In the genomic region with DNA sequence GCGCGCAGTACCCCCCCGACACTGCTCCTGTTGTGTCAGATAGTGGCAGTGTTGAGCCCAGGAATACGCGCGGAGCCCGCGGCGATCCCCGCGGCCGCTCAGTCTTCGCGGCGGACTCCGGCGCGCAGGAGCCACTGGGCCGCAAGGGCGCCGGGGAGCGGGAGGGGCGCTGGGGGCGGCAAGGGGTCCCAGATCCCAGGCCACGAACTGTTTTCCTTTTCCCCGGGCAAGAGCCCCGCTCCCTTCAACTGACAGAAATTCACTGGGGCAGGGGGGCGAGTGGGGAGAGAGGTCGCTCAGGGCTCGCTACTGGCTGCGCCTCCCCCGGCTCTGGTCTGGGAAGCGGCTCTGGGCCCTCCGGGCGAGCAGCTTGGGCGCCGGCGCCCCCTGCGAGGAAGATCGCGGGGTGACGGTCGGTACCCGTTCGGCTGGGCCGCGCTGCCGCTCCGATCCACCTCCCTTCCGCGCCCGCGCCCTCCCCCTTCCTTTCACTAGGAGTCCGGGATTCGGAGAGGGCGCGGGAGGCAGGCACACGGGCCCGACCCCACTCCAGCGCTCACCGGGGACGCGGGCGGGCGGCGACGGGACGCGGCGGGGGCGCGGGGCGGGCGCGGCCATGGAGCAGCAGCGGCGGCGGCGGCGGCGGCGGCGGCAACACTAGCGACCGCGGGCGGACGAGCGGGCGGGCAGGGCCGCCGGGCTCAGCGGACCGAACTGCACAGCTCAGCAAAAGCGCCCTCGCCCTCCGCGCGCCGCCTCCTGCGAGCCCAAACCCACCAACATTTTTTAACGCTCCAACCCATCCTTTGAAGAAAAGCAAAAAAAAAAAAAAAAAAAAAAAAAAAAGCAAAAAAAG, we compare ENCODE assay signal across 1 cellular context.
TF ChIP-seq lines count a peak whose summit lies in the region.

No MANE protein-coding gene starts in this region.

TF ChIP-seq in GM12878, 131 proteins besides CTCF, POLR2A, EP300 and RAD21 (continued from another document and continues in another):
- TF ChIP-seq, protein P1, sequence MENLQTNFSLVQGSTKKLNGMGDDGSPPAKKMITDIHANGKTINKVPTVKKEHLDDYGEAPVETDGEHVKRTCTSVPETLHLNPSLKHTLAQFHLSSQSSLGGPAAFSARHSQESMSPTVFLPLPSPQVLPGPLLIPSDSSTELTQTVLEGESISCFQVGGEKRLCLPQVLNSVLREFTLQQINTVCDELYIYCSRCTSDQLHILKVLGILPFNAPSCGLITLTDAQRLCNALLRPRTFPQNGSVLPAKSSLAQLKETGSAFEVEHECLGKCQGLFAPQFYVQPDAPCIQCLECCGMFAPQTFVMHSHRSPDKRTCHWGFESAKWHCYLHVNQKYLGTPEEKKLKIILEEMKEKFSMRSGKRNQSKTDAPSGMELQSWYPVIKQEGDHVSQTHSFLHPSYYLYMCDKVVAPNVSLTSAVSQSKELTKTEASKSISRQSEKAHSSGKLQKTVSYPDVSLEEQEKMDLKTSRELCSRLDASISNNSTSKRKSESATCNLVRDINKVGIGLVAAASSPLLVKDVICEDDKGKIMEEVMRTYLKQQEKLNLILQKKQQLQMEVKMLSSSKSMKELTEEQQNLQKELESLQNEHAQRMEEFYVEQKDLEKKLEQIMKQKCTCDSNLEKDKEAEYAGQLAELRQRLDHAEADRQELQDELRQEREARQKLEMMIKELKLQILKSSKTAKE (IDR thresholded peaks at IDR 0.05; ENCODE audit: low read depth, poor library complexity, severe bottlenecking), result no peak
- no peak for TF ChIP-seq NR2C2 (IDR thresholded peaks at IDR 0.05; ENCODE audit: borderline replicate concordance, control insufficient read depth, insufficient read length, low read depth)
- no peak for TF ChIP-seq TBL1XR1 (IDR thresholded peaks at IDR 0.05; ENCODE audit: low read depth, low read length)
- no peak for TF ChIP-seq SIX5 (IDR thresholded peaks at IDR 0.05; ENCODE audit: low read depth, low read length, severe bottlenecking)
- TF ChIP-seq MYB (IDR thresholded peaks at IDR 0.05; ENCODE audit: borderline replicate concordance, low read depth, low read length), result no peak
- TF ChIP-seq, protein P2, sequence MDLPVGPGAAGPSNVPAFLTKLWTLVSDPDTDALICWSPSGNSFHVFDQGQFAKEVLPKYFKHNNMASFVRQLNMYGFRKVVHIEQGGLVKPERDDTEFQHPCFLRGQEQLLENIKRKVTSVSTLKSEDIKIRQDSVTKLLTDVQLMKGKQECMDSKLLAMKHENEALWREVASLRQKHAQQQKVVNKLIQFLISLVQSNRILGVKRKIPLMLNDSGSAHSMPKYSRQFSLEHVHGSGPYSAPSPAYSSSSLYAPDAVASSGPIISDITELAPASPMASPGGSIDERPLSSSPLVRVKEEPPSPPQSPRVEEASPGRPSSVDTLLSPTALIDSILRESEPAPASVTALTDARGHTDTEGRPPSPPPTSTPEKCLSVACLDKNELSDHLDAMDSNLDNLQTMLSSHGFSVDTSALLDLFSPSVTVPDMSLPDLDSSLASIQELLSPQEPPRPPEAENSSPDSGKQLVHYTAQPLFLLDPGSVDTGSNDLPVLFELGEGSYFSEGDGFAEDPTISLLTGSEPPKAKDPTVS (IDR thresholded peaks at IDR 0.05; ENCODE audit: low read depth, low read length), result no peak
- TF ChIP-seq, protein P3, sequence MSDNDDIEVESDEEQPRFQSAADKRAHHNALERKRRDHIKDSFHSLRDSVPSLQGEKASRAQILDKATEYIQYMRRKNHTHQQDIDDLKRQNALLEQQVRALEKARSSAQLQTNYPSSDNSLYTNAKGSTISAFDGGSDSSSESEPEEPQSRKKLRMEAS (IDR thresholded peaks at IDR 0.05; ENCODE audit: low read depth, low read length), result peak; percentile 26; the same call in 1 of the 2 replicates
- peak; percentile 44; the same call in 1 of the 3 replicates for TF ChIP-seq POU2F2 (IDR thresholded peaks at IDR 0.05; ENCODE audit: borderline replicate concordance, low read depth, low read length)
- TF ChIP-seq EED (IDR thresholded peaks at IDR 0.05; ENCODE audit: low read depth), result peak; percentile 31; the same call in 1 of the 2 replicates
- peak; percentile 70 for TF ChIP-seq CREM (IDR thresholded peaks at IDR 0.05; ENCODE audit: low read depth)
- TF ChIP-seq ASH2L (IDR thresholded peaks at IDR 0.05; ENCODE audit: borderline replicate concordance, low read depth), result no peak
- TF ChIP-seq PAX8 (IDR thresholded peaks at IDR 0.05), result no peak
- TF ChIP-seq, protein P4, sequence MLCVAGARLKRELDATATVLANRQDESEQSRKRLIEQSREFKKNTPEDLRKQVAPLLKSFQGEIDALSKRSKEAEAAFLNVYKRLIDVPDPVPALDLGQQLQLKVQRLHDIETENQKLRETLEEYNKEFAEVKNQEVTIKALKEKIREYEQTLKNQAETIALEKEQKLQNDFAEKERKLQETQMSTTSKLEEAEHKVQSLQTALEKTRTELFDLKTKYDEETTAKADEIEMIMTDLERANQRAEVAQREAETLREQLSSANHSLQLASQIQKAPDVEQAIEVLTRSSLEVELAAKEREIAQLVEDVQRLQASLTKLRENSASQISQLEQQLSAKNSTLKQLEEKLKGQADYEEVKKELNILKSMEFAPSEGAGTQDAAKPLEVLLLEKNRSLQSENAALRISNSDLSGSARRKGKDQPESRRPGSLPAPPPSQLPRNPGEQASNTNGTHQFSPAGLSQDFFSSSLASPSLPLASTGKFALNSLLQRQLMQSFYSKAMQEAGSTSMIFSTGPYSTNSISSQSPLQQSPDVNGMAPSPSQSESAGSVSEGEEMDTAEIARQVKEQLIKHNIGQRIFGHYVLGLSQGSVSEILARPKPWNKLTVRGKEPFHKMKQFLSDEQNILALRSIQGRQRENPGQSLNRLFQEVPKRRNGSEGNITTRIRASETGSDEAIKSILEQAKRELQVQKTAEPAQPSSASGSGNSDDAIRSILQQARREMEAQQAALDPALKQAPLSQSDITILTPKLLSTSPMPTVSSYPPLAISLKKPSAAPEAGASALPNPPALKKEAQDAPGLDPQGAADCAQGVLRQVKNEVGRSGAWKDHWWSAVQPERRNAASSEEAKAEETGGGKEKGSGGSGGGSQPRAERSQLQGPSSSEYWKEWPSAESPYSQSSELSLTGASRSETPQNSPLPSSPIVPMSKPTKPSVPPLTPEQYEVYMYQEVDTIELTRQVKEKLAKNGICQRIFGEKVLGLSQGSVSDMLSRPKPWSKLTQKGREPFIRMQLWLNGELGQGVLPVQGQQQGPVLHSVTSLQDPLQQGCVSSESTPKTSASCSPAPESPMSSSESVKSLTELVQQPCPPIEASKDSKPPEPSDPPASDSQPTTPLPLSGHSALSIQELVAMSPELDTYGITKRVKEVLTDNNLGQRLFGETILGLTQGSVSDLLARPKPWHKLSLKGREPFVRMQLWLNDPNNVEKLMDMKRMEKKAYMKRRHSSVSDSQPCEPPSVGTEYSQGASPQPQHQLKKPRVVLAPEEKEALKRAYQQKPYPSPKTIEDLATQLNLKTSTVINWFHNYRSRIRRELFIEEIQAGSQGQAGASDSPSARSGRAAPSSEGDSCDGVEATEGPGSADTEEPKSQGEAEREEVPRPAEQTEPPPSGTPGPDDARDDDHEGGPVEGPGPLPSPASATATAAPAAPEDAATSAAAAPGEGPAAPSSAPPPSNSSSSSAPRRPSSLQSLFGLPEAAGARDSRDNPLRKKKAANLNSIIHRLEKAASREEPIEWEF (IDR thresholded peaks at IDR 0.05; ENCODE audit: insufficient replicate concordance, low read depth, low read length), result no peak
- TF ChIP-seq SP1 (IDR thresholded peaks at IDR 0.05; ENCODE audit: low read depth, low read length), result no peak
- TF ChIP-seq CHD2 (IDR thresholded peaks at IDR 0.05; ENCODE audit: borderline replicate concordance, low read depth, low read length), result peak; percentile 45; the same call in 1 of the 2 replicates
- 0 out of 2 replicates have a peak, but pooled peaks have one; percentile 55 for TF ChIP-seq CHD1 (IDR thresholded peaks at IDR 0.05; ENCODE audit: low read depth, low read length)
- TF ChIP-seq TCF3 (IDR thresholded peaks at IDR 0.05; ENCODE audit: borderline replicate concordance, insufficient read depth, low read depth, low read length), result no peak
- TF ChIP-seq, protein P5, sequence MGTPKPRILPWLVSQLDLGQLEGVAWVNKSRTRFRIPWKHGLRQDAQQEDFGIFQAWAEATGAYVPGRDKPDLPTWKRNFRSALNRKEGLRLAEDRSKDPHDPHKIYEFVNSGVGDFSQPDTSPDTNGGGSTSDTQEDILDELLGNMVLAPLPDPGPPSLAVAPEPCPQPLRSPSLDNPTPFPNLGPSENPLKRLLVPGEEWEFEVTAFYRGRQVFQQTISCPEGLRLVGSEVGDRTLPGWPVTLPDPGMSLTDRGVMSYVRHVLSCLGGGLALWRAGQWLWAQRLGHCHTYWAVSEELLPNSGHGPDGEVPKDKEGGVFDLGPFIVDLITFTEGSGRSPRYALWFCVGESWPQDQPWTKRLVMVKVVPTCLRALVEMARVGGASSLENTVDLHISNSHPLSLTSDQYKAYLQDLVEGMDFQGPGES (IDR thresholded peaks at IDR 0.05), result no peak
- no peak for TF ChIP-seq HDAC2 (IDR thresholded peaks at IDR 0.05)
- TF ChIP-seq POLR2AphosphoS2 (IDR thresholded peaks at IDR 0.05; ENCODE audit: low read depth, low read length), result no peak
- TF ChIP-seq BRCA1 (IDR thresholded peaks at IDR 0.05; ENCODE audit: low read depth, low read length), result no peak
- TF ChIP-seq CBFB (IDR thresholded peaks at IDR 0.05; ENCODE audit: low read depth), result 0 out of 2 replicates have a peak, but pooled peaks have one; percentile 23
- TF ChIP-seq, protein P6, sequence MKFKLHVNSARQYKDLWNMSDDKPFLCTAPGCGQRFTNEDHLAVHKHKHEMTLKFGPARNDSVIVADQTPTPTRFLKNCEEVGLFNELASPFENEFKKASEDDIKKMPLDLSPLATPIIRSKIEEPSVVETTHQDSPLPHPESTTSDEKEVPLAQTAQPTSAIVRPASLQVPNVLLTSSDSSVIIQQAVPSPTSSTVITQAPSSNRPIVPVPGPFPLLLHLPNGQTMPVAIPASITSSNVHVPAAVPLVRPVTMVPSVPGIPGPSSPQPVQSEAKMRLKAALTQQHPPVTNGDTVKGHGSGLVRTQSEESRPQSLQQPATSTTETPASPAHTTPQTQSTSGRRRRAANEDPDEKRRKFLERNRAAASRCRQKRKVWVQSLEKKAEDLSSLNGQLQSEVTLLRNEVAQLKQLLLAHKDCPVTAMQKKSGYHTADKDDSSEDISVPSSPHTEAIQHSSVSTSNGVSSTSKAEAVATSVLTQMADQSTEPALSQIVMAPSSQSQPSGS (IDR thresholded peaks at IDR 0.05; ENCODE audit: low read length), result no peak
- TF ChIP-seq DPF2 (IDR thresholded peaks at IDR 0.05), result peak; percentile 72
- TF ChIP-seq IKZF1 (conservative IDR thresholded peaks at IDR 0.05), result peak; percentile 93
- TF ChIP-seq NR2F1 (conservative IDR thresholded peaks at IDR 0.05), result peak; percentile 64
- TF ChIP-seq, protein P7, sequence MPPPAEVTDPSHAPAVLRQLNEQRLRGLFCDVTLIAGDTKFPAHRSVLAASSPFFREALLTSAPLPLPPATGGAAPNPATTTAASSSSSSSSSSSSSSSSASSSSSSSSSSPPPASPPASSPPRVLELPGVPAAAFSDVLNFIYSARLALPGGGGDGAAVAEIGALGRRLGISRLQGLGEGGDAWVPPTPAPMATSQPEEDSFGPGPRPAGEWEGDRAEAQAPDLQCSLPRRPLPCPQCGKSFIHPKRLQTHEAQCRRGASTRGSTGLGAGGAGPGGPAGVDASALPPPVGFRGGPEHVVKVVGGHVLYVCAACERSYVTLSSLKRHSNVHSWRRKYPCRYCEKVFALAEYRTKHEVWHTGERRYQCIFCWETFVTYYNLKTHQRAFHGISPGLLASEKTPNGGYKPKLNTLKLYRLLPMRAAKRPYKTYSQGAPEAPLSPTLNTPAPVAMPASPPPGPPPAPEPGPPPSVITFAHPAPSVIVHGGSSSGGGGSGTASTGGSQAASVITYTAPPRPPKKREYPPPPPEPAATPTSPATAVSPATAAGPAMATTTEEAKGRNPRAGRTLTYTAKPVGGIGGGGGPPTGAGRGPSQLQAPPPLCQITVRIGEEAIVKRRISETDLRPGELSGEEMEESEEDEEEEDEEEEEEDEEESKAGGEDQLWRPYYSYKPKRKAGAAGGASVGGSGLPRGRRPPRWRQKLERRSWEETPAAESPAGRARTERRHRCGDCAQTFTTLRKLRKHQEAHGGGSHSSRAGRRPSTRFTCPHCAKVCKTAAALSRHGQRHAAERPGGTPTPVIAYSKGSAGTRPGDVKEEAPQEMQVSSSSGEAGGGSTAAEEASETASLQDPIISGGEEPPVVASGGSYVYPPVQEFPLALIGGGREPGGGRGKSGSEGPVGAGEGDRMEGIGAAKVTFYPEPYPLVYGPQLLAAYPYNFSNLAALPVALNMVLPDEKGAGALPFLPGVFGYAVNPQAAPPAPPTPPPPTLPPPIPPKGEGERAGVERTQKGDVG (CRISPR knock-in tag; IDR thresholded peaks at IDR 0.05), result no peak
- peak; percentile 41; the same call in 1 of the 2 replicates for TF ChIP-seq PAX5 (IDR thresholded peaks at IDR 0.05; ENCODE audit: borderline replicate concordance, low read depth, low read length)
- no peak for TF ChIP-seq SPI1 (IDR thresholded peaks at IDR 0.05; ENCODE audit: borderline replicate concordance, insufficient read depth, low read depth, low read length)
- no peak for TF ChIP-seq ZZZ3 (IDR thresholded peaks at IDR 0.05; ENCODE audit: control insufficient read depth, insufficient read length, low read depth)
- TF ChIP-seq RUNX3 (IDR thresholded peaks at IDR 0.05; ENCODE audit: low read length), result no peak
- peak; percentile 41 for TF ChIP-seq CREB1 (IDR thresholded peaks at IDR 0.05; ENCODE audit: low read depth)
- peak; percentile 63 for TF ChIP-seq POLR2AphosphoS5 (IDR thresholded peaks at IDR 0.05; ENCODE audit: low read length)
- peak; percentile 51 to 59; a peak in 3 of 4 replicates for TF ChIP-seq IKZF2 (IDR thresholded peaks at IDR 0.05)
- TF ChIP-seq RB1 (IDR thresholded peaks at IDR 0.05; ENCODE audit: borderline replicate concordance), result peak; percentile 76; the same call in 1 of the 2 replicates
- TF ChIP-seq NR2C1 (IDR thresholded peaks at IDR 0.05), result no peak
- no peak for TF ChIP-seq SREBF1 (IDR thresholded peaks at IDR 0.05; ENCODE audit: low read length)
- TF ChIP-seq HCFC1 (IDR thresholded peaks at IDR 0.05; ENCODE audit: low read length), result no peak
- peak; percentile 75; the same call in 1 of the 2 replicates for TF ChIP-seq TAF1 (IDR thresholded peaks at IDR 0.05; ENCODE audit: borderline replicate concordance, low read depth, low read length)
- peak; percentile 89 for TF ChIP-seq SMC3 (IDR thresholded peaks at IDR 0.05; ENCODE audit: borderline replicate concordance, low read length)
- TF ChIP-seq RCOR1 (conservative IDR thresholded peaks at IDR 0.05; ENCODE audit: low read depth, low read length), result 0 out of 2 replicates have a peak, but pooled peaks have one; percentile 36
- 0 out of 2 replicates have a peak, but pooled peaks have one; percentile 25 for TF ChIP-seq SIN3A (IDR thresholded peaks at IDR 0.05; ENCODE audit: low read depth, low read length)
- TF ChIP-seq, protein P8, sequence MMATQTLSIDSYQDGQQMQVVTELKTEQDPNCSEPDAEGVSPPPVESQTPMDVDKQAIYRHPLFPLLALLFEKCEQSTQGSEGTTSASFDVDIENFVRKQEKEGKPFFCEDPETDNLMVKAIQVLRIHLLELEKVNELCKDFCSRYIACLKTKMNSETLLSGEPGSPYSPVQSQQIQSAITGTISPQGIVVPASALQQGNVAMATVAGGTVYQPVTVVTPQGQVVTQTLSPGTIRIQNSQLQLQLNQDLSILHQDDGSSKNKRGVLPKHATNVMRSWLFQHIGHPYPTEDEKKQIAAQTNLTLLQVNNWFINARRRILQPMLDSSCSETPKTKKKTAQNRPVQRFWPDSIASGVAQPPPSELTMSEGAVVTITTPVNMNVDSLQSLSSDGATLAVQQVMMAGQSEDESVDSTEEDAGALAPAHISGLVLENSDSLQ (IDR thresholded peaks at IDR 0.05), result no peak; the same call in 1 of the 2 replicates
- no peak for TF ChIP-seq EGR1 (IDR thresholded peaks at IDR 0.05; ENCODE audit: borderline replicate concordance in 1 of 2, low read depth in 2 of 2, low read length in 2 of 2)
- no peak for TF ChIP-seq NFXL1 (IDR thresholded peaks at IDR 0.05; ENCODE audit: borderline replicate concordance)
- TF ChIP-seq NFYA (IDR thresholded peaks at IDR 0.05; ENCODE audit: borderline replicate concordance, low read depth, low read length), result no peak
